ENCODE assay signal across 20 cellular contexts in genomic region chr11:113817162-113817561, GRCh38. TPM values are rescaled to one million over a fixed set of nuclear protein-coding genes. Genes with fewer than 3 reads are reported as not detected.
"Had no signal": no experiment of that assay in that cellular context is flagged by ENCODE, and none has a peak within 500 bp of the region (broad histone marks: within the 10 kb centered on the region; RNA-seq: fewer than 3 reads in every experiment).

No MANE protein-coding gene starts in this region.

- DNase-seq: activated B cell treated with CpG ODN at 0.5 μM for 24 hours; activated CD4-positive, alpha-beta memory T cell treated with anti-CD3 and anti-CD28 coated beads for 36 hours; activated CD4-positive, alpha-beta T cell treated with anti-CD3 and anti-CD28 coated beads for 4 hours; activated naive CD4-positive, alpha-beta T cell; anterior cingulate cortex; cerebellar nuclear complex; effector CD4-positive, alpha-beta T cell; hippocampal formation; islet precursor cell; left colon; lower lobe of right lung; uterus had no signal

- H3K27ac ChIP-seq: breast epithelium, lower lobe of right lung, tibial nerve, uterus had no signal

- H3K4me1 Mint-ChIP-seq: activated B cell treated with CpG ODN at 0.5 μM for 24 hours had no signal

- H3K36me3 ChIP-seq: breast epithelium, uterus had no signal

- H3K9me3 ChIP-seq: breast epithelium, lower lobe of right lung, tibial nerve, uterus had no signal

- H3K9me3 Mint-ChIP-seq: activated B cell treated with CpG ODN at 0.5 μM for 24 hours; activated CD4-positive, alpha-beta memory T cell treated with anti-CD3 and anti-CD28 coated beads for 36 hours; stimulated activated naive CD8-positive, alpha-beta T cell treated with anti-CD3 and anti-CD28 coated beads, Interleukin-15, Interleukin-2, amounts not matched to agents 100 ng/mL and 50 ng/mL, for 24 hours; T-helper 2 cell treated with Interferon-gamma antibody and Interleukin-4, amounts not matched to agents 5 μg/mL and 100 μg/mL, for 36 hours had no signal

- H3K4me1 ChIP-seq: breast epithelium, lower lobe of right lung, tibial nerve, uterus had no signal

- ATAC-seq: esophagus mucosa, left colon, lower lobe of right lung had no signal

- H3K4me3 ChIP-seq: breast epithelium, lower lobe of right lung, tibial nerve, uterus had no signal

- H3K27me3 Mint-ChIP-seq: activated B cell treated with CpG ODN at 0.5 μM for 24 hours; activated CD4-positive, alpha-beta memory T cell treated with anti-CD3 and anti-CD28 coated beads for 36 hours; progenitor cell of endocrine pancreas; stimulated activated naive CD8-positive, alpha-beta T cell treated with anti-CD3 and anti-CD28 coated beads, Interleukin-15, Interleukin-2, amounts not matched to agents 100 ng/mL and 50 ng/mL, for 24 hours had no signal

- H3K4me3 Mint-ChIP-seq: activated B cell treated with CpG ODN at 0.5 μM for 24 hours; activated CD4-positive, alpha-beta memory T cell treated with anti-CD3 and anti-CD28 coated beads for 36 hours; stimulated activated naive CD8-positive, alpha-beta T cell treated with anti-CD3 and anti-CD28 coated beads, Interleukin-15, Interleukin-2, amounts not matched to agents 100 ng/mL and 50 ng/mL, for 24 hours; T-helper 2 cell treated with Interferon-gamma antibody and Interleukin-4, amounts not matched to agents 5 μg/mL and 100 μg/mL, for 36 hours had no signal

- H3K27me3 ChIP-seq: breast epithelium, tibial nerve, uterus had no signal

- H3K27ac Mint-ChIP-seq: activated B cell treated with CpG ODN at 0.5 μM for 24 hours; activated CD4-positive, alpha-beta memory T cell treated with anti-CD3 and anti-CD28 coated beads for 36 hours; progenitor cell of endocrine pancreas; stimulated activated naive CD8-positive, alpha-beta T cell treated with anti-CD3 and anti-CD28 coated beads, Interleukin-15, Interleukin-2, amounts not matched to agents 100 ng/mL and 50 ng/mL, for 24 hours; T-helper 2 cell treated with Interferon-gamma antibody and Interleukin-4, amounts not matched to agents 5 μg/mL and 100 μg/mL, for 36 hours had no signal

RNA-seq across cellular contexts. Expression of gene CLDN25, which starts 37.6 kb away (rescaled TPM):
- total RNA-seq: activated B cell treated with CpG ODN at 0.5 μM for 24 hours; activated CD4-positive, alpha-beta memory T cell treated with anti-CD3 and anti-CD28 coated beads for 36 hours; breast epithelium; esophagus mucosa; left colon; lower lobe of right lung; omental fat pad; progenitor cell of endocrine pancreas; tibial nerve; uterus had no signal
- polyA plus RNA-seq: neural cell had no signal
